In genomic region chr15:58931985-58932384, GRCh38 we compare ENCODE assay signal across 8 cellular contexts. TPM values are rescaled to one million over a fixed set of nuclear protein-coding genes. Genes with fewer than 3 reads are reported as not detected.
A peak's percentile ranks its signal among the peaks of the same experiment; 100 is the strongest.
DNase-seq lines count a peak whose midpoint lies in the region; FAIRE-seq and TF ChIP-seq lines count a peak whose summit lies in the region.

No MANE protein-coding gene starts in this region.

- no peaks in the 10 kb centered on the region for H3K27me3 ChIP-seq in MG63
- no peaks in the 10 kb centered on the region for H3K27me3 ChIP-seq in stomach

- H3K36me3 ChIP-seq in MG63 (peaks cover 42% of the 10 kb centered on the region), kidney (ENCODE audit: control insufficient read depth in 1 of 2, insufficient read depth in 2 of 2, low read length in 2 of 2) (peaks cover 0 to 2% of the 10 kb centered on the region in 2 donors), stomach (peaks cover 19 to 32% (median 25%) of the 10 kb centered on the region in 4 donors)

- H3K4me3 ChIP-seq in MG63, result peak overlapping the region; percentile 94
- peak overlapping the region; percentile 76 to 85 for H3K4me3 ChIP-seq in kidney (ENCODE audit: low read length in 2 of 2)
- peak overlapping the region; percentile 61 to 96 (median 78) for H3K4me3 ChIP-seq in stomach

- no peak for TF ChIP-seq EP300 in stomach (IDR thresholded peaks at IDR 0.05)

- WGBS in stomach, 5 donors, result 0 to 2% (median 1%) methylated on average over 3 of the region's 3 CpGs

- TF ChIP-seq POLR2A in stomach (IDR thresholded peaks at IDR 0.05), result no peak

- no peaks in the 10 kb centered on the region for H3K9me3 ChIP-seq in MG63
- H3K9me3 ChIP-seq in kidney (ENCODE audit: control insufficient read depth in 1 of 2, low read length in 2 of 2), result no peaks in the 10 kb centered on the region
- no peaks in the 10 kb centered on the region for H3K9me3 ChIP-seq in stomach

- intact Hi-C loops in kidney (cut with DNase I), result no loop called here
- intact Hi-C loops in stomach (cut with DNase I; ENCODE audit: low total_unique reads), result no loop called here

- H3K9ac ChIP-seq in kidney (ENCODE audit: low read length in 2 of 2), result peak overlapping the region; percentile 88 to 99

- peak; percentile 21 for FAIRE-seq in kidney (lab: Jason Lieb, UNC)

- DNase-seq in GM03348 (ENCODE audit: low spot score) (peak; percentile 35), MG63 (peak; percentile 49), amniotic epithelial cell (ENCODE audit: low read depth) (peak; percentile 68), kidney (no peak), stomach (peak; percentile 46), NCI-H1930 (lab: John Stamatoyannopoulos, UW) (no peak), GM19240 (ENCODE audit: insufficient read length, low spot score) (no peak), NCI-H146 (lab: John Stamatoyannopoulos, UW) (no peak)

- TF ChIP-seq CTCF in kidney (IDR thresholded peaks at IDR 0.05; ENCODE audit: borderline replicate concordance, extremely low read depth, insufficient read depth), result no peak
- no peak for TF ChIP-seq CTCF in stomach (IDR thresholded peaks at IDR 0.05)

- peak overlapping the region; percentile 99 for H3K27ac ChIP-seq in kidney (ENCODE audit: low read depth in 2 of 2, low read length in 2 of 2)
- H3K27ac ChIP-seq in stomach, result peak overlapping the region in 4 of 5 donors; percentile 98 to 100 (median 99)

- H3K4me1 ChIP-seq in kidney (ENCODE audit: control insufficient read depth in 1 of 2, insufficient read depth in 1 of 2, low read depth in 1 of 2, low read length in 2 of 2), result peaks cover 5 to 17% of the 10 kb centered on the region in 2 donors
- H3K4me1 ChIP-seq in stomach, result peaks cover 16 to 40% (median 29%) of the 10 kb centered on the region in 4 donors

RNA-seq across cellular contexts. Expression of gene SLTM, which starts 1.5 kb away (rescaled TPM):
- total RNA-seq in MG63 (2014; rRNA removed; shearing (Covaris generic); ENCODE audit: low replicate concordance), result 43.9 and 50.6 TPM in 2 replicates
- 93.5 TPM for total RNA-seq in kidney
- polyA plus RNA-seq in kidney (ENCODE audit: insufficient read depth, low read depth, low replicate concordance), result 30.5 TPM
- 100 to 1,000 TPM; 110 to 291 (median 159) TPM for total RNA-seq in stomach
- polyA plus RNA-seq in stomach, result 10 to 100 TPM; 44.7 to 56.1 (median 48.1) TPM

RNA-seq across cellular contexts. Expression of gene RNF111, which starts 55.5 kb away (rescaled TPM):
- 11.8 and 16.0 TPM in 2 replicates for total RNA-seq in MG63 (2014; rRNA removed; shearing (Covaris generic); ENCODE audit: low replicate concordance)
- total RNA-seq in kidney (33.0 TPM), stomach (10 to 100 TPM in 4 of 5 donors, 1 to 10 TPM in 1; 8.4 to 37.1 (median 22.8) TPM)
- polyA plus RNA-seq in kidney (ENCODE audit: insufficient read depth, low read depth, low replicate concordance) (8.7 TPM), stomach (1 to 10 TPM; 4.3 to 7.2 (median 4.6) TPM)

Comparison
In these comparisons a context has a peak if more than half of its experiments do, and no peak if none do; other contexts are left out.
1. DNase-seq: peak in GM03348 (single experiment), MG63 (single experiment), amniotic epithelial cell (single experiment) and stomach (single experiment); none in kidney (single experiment), NCI-H1930 (0 of 2), GM19240 (single experiment) and NCI-H146 (single experiment).
2. Peak in every context shown above with its lines, with median percentiles within 50 percentile points of each other: H3K4me3 ChIP-seq.